In the genomic region with DNA sequence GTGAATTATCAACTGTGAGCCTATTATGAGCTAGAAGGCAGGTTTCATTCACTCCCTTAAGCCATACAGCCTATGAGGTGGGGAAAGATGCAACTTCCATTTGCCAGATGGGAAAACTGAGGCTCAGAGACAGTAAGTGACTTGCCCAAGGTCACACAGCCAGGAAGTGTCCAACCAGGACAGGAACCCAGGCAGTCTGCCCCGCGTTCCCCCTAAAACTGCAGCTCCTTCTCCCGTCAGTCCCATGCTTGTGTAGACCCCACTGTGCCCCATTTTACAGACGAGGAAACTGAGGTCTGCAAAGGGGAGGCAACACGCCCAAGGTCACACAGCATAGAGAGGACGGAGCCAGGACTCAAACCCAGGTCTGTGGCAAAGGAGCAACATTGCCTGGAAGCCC, we compare ENCODE assay signal across 1 cellular context.
TF ChIP-seq lines count a peak whose summit lies in the region.

No MANE protein-coding gene starts in this region.

TF ChIP-seq in SK-N-SH, 30 proteins besides CTCF, POLR2A, EP300 and RAD21 (continued from another document):
- TF ChIP-seq ZBTB33 (IDR thresholded peaks at IDR 0.05; ENCODE audit: borderline replicate concordance, low read depth) (no peak), TAF1 (IDR thresholded peaks at IDR 0.05; ENCODE audit: borderline replicate concordance, low read depth, low read length) (no peak)
